In genomic region chr15:89399390-89400120, GRCh38 we compare ENCODE assay signal across 8 cellular contexts.
DNase-seq lines count a peak whose midpoint lies in the region; ATAC-seq and TF ChIP-seq lines count a peak whose summit lies in the region.

No MANE protein-coding gene starts in this region.

- H3K27ac Mint-ChIP-seq in endothelial cell (ENCODE audit: unreplicated experiment), result no peak overlapping the region
- no peak overlapping the region for H3K27ac Mint-ChIP-seq in natural killer cell treated with Interleukin-12 subunit alpha and Interleukin-12 subunit beta and Interleukin-15 and Interleukin-18, amount 100 ng/mL, for 72 hours

- ATAC-seq in GM21515 (IDR thresholded peaks at IDR 0.05; ENCODE audit: unreplicated experiment), result peak; percentile 43
- ATAC-seq in SK-N-SH treated with all-trans-retinoic acid at 6 μM for 48 hours, result peak; percentile 84
- ATAC-seq in natural killer cell treated with Interleukin-12 subunit alpha and Interleukin-12 subunit beta and Interleukin-15 and Interleukin-18, amount 100 ng/mL, for 72 hours, result peak; percentile 81 to 85

- peaks cover 35% of the 10 kb centered on the region for H3K27me3 Mint-ChIP-seq in endothelial cell (ENCODE audit: unreplicated experiment)
- H3K27me3 Mint-ChIP-seq in natural killer cell treated with Interleukin-12 subunit alpha and Interleukin-12 subunit beta and Interleukin-15 and Interleukin-18, amount 100 ng/mL, for 72 hours, result peaks cover 24 to 33% of the 10 kb centered on the region in 2 donors

- DNase-seq in GM03348 (ENCODE audit: low spot score) (peak; percentile 57), M059J (ENCODE audit: low read depth) (peak; percentile 73), endothelial cell (ENCODE audit: low spot score) (peak; percentile 63), islet precursor cell (no peak), OCI-M2 (lab: John Stamatoyannopoulos, UW; ENCODE audit: unreplicated experiment) (no peak)
- peak; percentile 76 for DNase-seq in natural killer cell treated with Interleukin-12 subunit alpha and Interleukin-12 subunit beta and Interleukin-15 and Interleukin-18, amount 100 ng/mL, for 72 hours (ENCODE audit: low spot score)

- H3K4me3 Mint-ChIP-seq in endothelial cell (ENCODE audit: unreplicated experiment), result no peak overlapping the region
- H3K4me3 Mint-ChIP-seq in natural killer cell treated with Interleukin-12 subunit alpha and Interleukin-12 subunit beta and Interleukin-15 and Interleukin-18, amount 100 ng/mL, for 72 hours, result peak overlapping the region; percentile 53

- H3K9me3 Mint-ChIP-seq in endothelial cell (ENCODE audit: unreplicated experiment), result no peaks in the 10 kb centered on the region
- no peaks in the 10 kb centered on the region for H3K9me3 Mint-ChIP-seq in natural killer cell treated with Interleukin-12 subunit alpha and Interleukin-12 subunit beta and Interleukin-15 and Interleukin-18, amount 100 ng/mL, for 72 hours

- no peaks in the 10 kb centered on the region for H3K36me3 Mint-ChIP-seq in endothelial cell (ENCODE audit: low read depth, unreplicated experiment)
- no peaks in the 10 kb centered on the region for H3K36me3 Mint-ChIP-seq in natural killer cell treated with Interleukin-12 subunit alpha and Interleukin-12 subunit beta and Interleukin-15 and Interleukin-18, amount 100 ng/mL, for 72 hours

- H3K4me1 Mint-ChIP-seq in endothelial cell (ENCODE audit: unreplicated experiment), result peaks cover 8% of the 10 kb centered on the region
- H3K4me1 Mint-ChIP-seq in natural killer cell treated with Interleukin-12 subunit alpha and Interleukin-12 subunit beta and Interleukin-15 and Interleukin-18, amount 100 ng/mL, for 72 hours (ENCODE audit: low read depth in 2 of 2), result peaks cover 22 to 23% of the 10 kb centered on the region in 2 donors

- TF ChIP-seq CTCF in endothelial cell (IDR thresholded peaks at IDR 0.05; ENCODE audit: unreplicated experiment), result peak; percentile 64

TF ChIP-seq in SK-N-SH treated with all-trans-retinoic acid at 6 μM for 48 hours, 23 proteins besides CTCF, POLR2A, EP300 and RAD21:
- TF ChIP-seq CREB5 (CRISPR knock-in tag; IDR thresholded peaks at IDR 0.05; ENCODE audit: low read depth) (no peak), SNAI2 (CRISPR knock-in tag; IDR thresholded peaks at IDR 0.05) (no peak), ARNTL (CRISPR knock-in tag; IDR thresholded peaks at IDR 0.05; ENCODE audit: borderline replicate concordance, low read depth) (no peak), ESRRG (CRISPR knock-in tag; IDR thresholded peaks at IDR 0.05) (no peak), ZFP30 (CRISPR knock-in tag; IDR thresholded peaks at IDR 0.05) (no peak), ZNF565 (CRISPR knock-in tag; conservative IDR thresholded peaks at IDR 0.05; ENCODE audit: low read depth) (no peak), PATZ1 (CRISPR knock-in tag; IDR thresholded peaks at IDR 0.05; ENCODE audit: borderline replicate concordance) (no peak), TCF4 (CRISPR knock-in tag; IDR thresholded peaks at IDR 0.05; ENCODE audit: borderline replicate concordance) (no peak), RARB (CRISPR knock-in tag; IDR thresholded peaks at IDR 0.05) (no peak), PPARA (CRISPR knock-in tag; IDR thresholded peaks at IDR 0.05; ENCODE audit: borderline replicate concordance) (no peak), ZNF8 (CRISPR knock-in tag; IDR thresholded peaks at IDR 0.05) (no peak), GLIS3 (CRISPR knock-in tag; IDR thresholded peaks at IDR 0.05) (no peak), CSDC2 (CRISPR knock-in tag; IDR thresholded peaks at IDR 0.05) (no peak), ZC3H10 (CRISPR knock-in tag; IDR thresholded peaks at IDR 0.05) (no peak)

Comparison
In these comparisons a context has a peak if more than half of its experiments do, and no peak if none do; other contexts are left out.
1. DNase-seq: peak in GM03348 (single experiment), M059J (single experiment), endothelial cell (single experiment) and natural killer cell treated with Interleukin-12 subunit alpha and Interleukin-12 subunit beta and Interleukin-15 and Interleukin-18, amount 100 ng/mL, for 72 hours (single experiment); none in islet precursor cell (single experiment) and OCI-M2 (single experiment).
2. Peak in every context shown above with its lines, with median percentiles within 50 percentile points of each other: ATAC-seq.